In the genomic region with DNA sequence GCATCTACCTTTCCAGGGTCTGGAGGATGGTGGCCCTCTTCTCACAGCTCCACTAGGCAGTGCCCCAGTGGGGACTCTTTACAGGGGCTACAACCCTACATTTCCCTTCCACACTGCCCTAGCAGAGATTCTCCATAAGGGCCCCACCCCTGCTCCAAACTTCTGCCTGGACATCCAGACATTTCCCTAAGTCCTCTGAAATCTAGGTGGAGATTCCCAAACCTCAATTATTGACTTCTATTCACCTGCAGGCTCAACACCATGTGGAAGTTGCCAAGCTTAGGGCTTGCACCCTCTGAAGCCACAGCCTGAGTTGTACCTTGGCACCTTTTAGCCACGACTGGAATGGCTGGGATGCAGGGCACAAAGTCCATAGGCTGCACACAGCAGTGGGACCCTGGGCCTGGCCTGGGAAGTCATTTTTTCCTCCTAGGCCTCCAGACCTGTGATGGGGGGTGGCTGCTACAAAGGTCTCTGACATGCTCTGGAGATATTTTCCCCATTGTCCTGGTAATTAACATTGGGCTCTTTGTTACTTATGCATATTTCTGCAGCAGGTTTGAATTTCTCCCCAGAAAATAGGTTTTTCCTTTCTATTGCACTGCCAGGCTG, we compare ENCODE assay signal across 1 cellular context.
TF ChIP-seq lines count a peak whose summit lies in the region.

No MANE protein-coding gene starts in this region.

TF ChIP-seq in A549, 52 proteins besides CTCF, POLR2A, EP300 and RAD21 (continued from another document):
- TF ChIP-seq, protein P1, sequence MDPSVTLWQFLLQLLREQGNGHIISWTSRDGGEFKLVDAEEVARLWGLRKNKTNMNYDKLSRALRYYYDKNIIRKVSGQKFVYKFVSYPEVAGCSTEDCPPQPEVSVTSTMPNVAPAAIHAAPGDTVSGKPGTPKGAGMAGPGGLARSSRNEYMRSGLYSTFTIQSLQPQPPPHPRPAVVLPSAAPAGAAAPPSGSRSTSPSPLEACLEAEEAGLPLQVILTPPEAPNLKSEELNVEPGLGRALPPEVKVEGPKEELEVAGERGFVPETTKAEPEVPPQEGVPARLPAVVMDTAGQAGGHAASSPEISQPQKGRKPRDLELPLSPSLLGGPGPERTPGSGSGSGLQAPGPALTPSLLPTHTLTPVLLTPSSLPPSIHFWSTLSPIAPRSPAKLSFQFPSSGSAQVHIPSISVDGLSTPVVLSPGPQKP (IDR thresholded peaks at IDR 0.05; ENCODE audit: low read depth, low read length) = no peak
- TF ChIP-seq, protein P2, sequence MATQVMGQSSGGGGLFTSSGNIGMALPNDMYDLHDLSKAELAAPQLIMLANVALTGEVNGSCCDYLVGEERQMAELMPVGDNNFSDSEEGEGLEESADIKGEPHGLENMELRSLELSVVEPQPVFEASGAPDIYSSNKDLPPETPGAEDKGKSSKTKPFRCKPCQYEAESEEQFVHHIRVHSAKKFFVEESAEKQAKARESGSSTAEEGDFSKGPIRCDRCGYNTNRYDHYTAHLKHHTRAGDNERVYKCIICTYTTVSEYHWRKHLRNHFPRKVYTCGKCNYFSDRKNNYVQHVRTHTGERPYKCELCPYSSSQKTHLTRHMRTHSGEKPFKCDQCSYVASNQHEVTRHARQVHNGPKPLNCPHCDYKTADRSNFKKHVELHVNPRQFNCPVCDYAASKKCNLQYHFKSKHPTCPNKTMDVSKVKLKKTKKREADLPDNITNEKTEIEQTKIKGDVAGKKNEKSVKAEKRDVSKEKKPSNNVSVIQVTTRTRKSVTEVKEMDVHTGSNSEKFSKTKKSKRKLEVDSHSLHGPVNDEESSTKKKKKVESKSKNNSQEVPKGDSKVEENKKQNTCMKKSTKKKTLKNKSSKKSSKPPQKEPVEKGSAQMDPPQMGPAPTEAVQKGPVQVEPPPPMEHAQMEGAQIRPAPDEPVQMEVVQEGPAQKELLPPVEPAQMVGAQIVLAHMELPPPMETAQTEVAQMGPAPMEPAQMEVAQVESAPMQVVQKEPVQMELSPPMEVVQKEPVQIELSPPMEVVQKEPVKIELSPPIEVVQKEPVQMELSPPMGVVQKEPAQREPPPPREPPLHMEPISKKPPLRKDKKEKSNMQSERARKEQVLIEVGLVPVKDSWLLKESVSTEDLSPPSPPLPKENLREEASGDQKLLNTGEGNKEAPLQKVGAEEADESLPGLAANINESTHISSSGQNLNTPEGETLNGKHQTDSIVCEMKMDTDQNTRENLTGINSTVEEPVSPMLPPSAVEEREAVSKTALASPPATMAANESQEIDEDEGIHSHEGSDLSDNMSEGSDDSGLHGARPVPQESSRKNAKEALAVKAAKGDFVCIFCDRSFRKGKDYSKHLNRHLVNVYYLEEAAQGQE (IDR thresholded peaks at IDR 0.05) = no peak
- TF ChIP-seq, protein P3, sequence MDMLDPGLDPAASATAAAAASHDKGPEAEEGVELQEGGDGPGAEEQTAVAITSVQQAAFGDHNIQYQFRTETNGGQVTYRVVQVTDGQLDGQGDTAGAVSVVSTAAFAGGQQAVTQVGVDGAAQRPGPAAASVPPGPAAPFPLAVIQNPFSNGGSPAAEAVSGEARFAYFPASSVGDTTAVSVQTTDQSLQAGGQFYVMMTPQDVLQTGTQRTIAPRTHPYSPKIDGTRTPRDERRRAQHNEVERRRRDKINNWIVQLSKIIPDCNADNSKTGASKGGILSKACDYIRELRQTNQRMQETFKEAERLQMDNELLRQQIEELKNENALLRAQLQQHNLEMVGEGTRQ (IDR thresholded peaks at IDR 0.05) = no peak
